ENCODE assay signal across 17 cellular contexts in genomic region chr10:17751781-17752445, GRCh38. TPM values are rescaled to one million over a fixed set of nuclear protein-coding genes. Genes with fewer than 3 reads are reported as not detected.
"Had no signal": no experiment of that assay in that cellular context is flagged by ENCODE, and none has a peak within 500 bp of the region (broad histone marks: within the 10 kb centered on the region; RNA-seq: fewer than 3 reads in every experiment).

Gene TMEM236, plus strand, starts transcription at chr10:17752201. Its CDS starts 95 bp downstream, at chr10:17752296.

- H3K4me3 ChIP-seq: cardiac muscle cell, lung, right atrium auricular region had no signal

- DNase-seq: activated CD4-positive, alpha-beta T cell treated with anti-CD3 and anti-CD28 coated beads, Interleukin-2, amount 50 U/mL, for 4 hours; activated gamma-delta T cell; activated naive CD8-positive, alpha-beta T cell treated with anti-CD3 and anti-CD28 coated beads for 36 hours; activated T-cell treated with anti-CD3 and anti-CD28 coated beads, Interleukin-2, amount 50 U/mL, for 1 hour; aorta; effector CD4-positive, alpha-beta T cell; hypothalamus; SIG-M5; substantia nigra; trophoblast cell had no signal

- H3K4me1 Mint-ChIP-seq: stimulated activated memory B cell treated with anti-CD40 and anti-IgM and Interleukin-4, amounts not matched to agents 10 μg/mL and 1 μg/mL and 100 μg/mL, for 72 hours had no signal

- H3K4me1 ChIP-seq: parathyroid adenoma, right atrium auricular region had no signal

- H3K4me3 Mint-ChIP-seq: activated naive CD8-positive, alpha-beta T cell treated with anti-CD3 and anti-CD28 coated beads for 36 hours; natural killer cell treated with Interleukin-12 subunit alpha and Interleukin-12 subunit beta and Interleukin-15 and Interleukin-18, amount 100 ng/mL, for 72 hours; stimulated activated memory B cell treated with anti-CD40 and anti-IgM and Interleukin-4, amounts not matched to agents 10 μg/mL and 1 μg/mL and 100 μg/mL, for 72 hours had no signal

- H3K36me3 ChIP-seq: cardiac muscle cell, right atrium auricular region had no signal

- H3K27me3 ChIP-seq: cardiac muscle cell, right atrium auricular region had no signal

- H3K27me3 Mint-ChIP-seq: activated naive CD8-positive, alpha-beta T cell treated with anti-CD3 and anti-CD28 coated beads for 36 hours; natural killer cell treated with Interleukin-12 subunit alpha and Interleukin-12 subunit beta and Interleukin-15 and Interleukin-18, amount 100 ng/mL, for 72 hours; stimulated activated memory B cell treated with anti-CD40 and anti-IgM and Interleukin-4, amounts not matched to agents 10 μg/mL and 1 μg/mL and 100 μg/mL, for 72 hours had no signal

- H3K27ac Mint-ChIP-seq: activated naive CD8-positive, alpha-beta T cell treated with anti-CD3 and anti-CD28 coated beads for 36 hours; natural killer cell treated with Interleukin-12 subunit alpha and Interleukin-12 subunit beta and Interleukin-15 and Interleukin-18, amount 100 ng/mL, for 72 hours; stimulated activated memory B cell treated with anti-CD40 and anti-IgM and Interleukin-4, amounts not matched to agents 10 μg/mL and 1 μg/mL and 100 μg/mL, for 72 hours had no signal

- ATAC-seq: activated CD4-positive, CD25-positive, alpha-beta regulatory T cell treated with anti-CD3 and anti-CD28 coated beads, Interleukin-2, amount 50 U/mL, for 24 hours; natural killer cell treated with Interleukin-12 subunit alpha and Interleukin-12 subunit beta and Interleukin-15 and Interleukin-18, amount 100 ng/mL, for 72 hours; stimulated activated memory B cell treated with anti-CD40 and anti-IgM and Interleukin-4, amounts not matched to agents 10 μg/mL and 1 μg/mL and 100 μg/mL, for 72 hours had no signal

- H3K27ac ChIP-seq: cardiac muscle cell, parathyroid adenoma, right atrium auricular region had no signal

- H3K36me3 Mint-ChIP-seq: activated naive CD8-positive, alpha-beta T cell treated with anti-CD3 and anti-CD28 coated beads for 36 hours; natural killer cell treated with Interleukin-12 subunit alpha and Interleukin-12 subunit beta and Interleukin-15 and Interleukin-18, amount 100 ng/mL, for 72 hours; stimulated activated memory B cell treated with anti-CD40 and anti-IgM and Interleukin-4, amounts not matched to agents 10 μg/mL and 1 μg/mL and 100 μg/mL, for 72 hours had no signal

- H3K9me3 ChIP-seq: right atrium auricular region had no signal

- H2AFZ ChIP-seq: parathyroid adenoma had no signal

- H3K79me2 ChIP-seq: parathyroid adenoma had no signal

RNA-seq across cellular contexts. Expression of gene TMEM236, which starts in this region (rescaled TPM):
- total RNA-seq: cardiac muscle cell had no signal
